In the genomic region with DNA sequence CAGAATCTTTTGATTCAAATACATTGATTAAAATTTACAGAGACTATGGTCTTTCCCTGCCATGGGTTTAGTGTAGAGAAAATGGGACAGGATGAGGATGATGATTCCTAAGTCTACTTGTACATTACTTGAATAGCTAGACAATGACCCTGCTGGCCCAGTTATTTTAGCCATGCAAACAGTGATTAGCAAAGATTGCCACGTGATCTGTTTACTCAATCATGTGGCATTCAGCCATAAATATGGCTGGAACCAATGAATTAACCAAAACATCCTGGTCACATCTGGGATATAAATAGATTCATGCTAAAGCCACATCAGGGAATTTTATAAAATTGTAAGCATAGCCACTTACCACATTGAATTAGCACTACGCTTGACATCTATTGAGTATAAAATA, we compare ENCODE assay signal across 19 cellular contexts.
A peak's percentile ranks its signal among the peaks of the same experiment; 100 is the strongest.
DNase-seq lines count a peak whose midpoint lies in the region; ATAC-seq, FAIRE-seq and TF ChIP-seq lines count a peak whose summit lies in the region.
"Had no signal": no experiment of that assay in that cellular context is flagged by ENCODE, and none has a peak within 500 bp of the region (broad histone marks: within the 10 kb centered on the region; RNA-seq: fewer than 3 reads in every experiment).

No MANE protein-coding gene starts in this region.

- no peak overlapping the region for H3K4me3 ChIP-seq in A549
- H3K4me3 ChIP-seq in GM23248 = 0 out of 2 replicates have a peak overlapping the region, but pooled peaks have one; percentile 17
- H3K4me3 ChIP-seq in astrocyte of the cerebellum (ENCODE audit: low read depth, low read length) = no peak overlapping the region
- H3K4me3 ChIP-seq in right atrium auricular region = no peak overlapping the region
- H3K4me3 ChIP-seq: mucosa of descending colon, thyroid gland had no signal

- H3K9me3 Mint-ChIP-seq in activated CD8-positive, alpha-beta memory T cell treated with anti-CD3 and anti-CD28 coated beads, Interleukin-2, amount 10 ng/mL, durations not matched to agents 7 days and 5 days (ENCODE audit: low read depth) = peaks cover 2% of the 10 kb centered on the region
- H3K9me3 Mint-ChIP-seq: activated T-cell treated with anti-CD3 and anti-CD28 coated beads, Interleukin-2, amount 50 U/mL, for 24 hours had no signal

- H4K20me1 ChIP-seq in GM23248 (ENCODE audit: insufficient read depth) = no peaks in the 10 kb centered on the region

- H3F3A ChIP-seq in GM23248 (ENCODE audit: insufficient read depth) = peaks cover 37% of the 10 kb centered on the region

- no peak for TF ChIP-seq RAD21 in A549 (conservative IDR thresholded peaks at IDR 0.05 in 1 of 2, IDR thresholded peaks at IDR 0.05 in 1 of 2)

- TF ChIP-seq EP300 in A549 (IDR thresholded peaks at IDR 0.05) = no peak

- no peak for TF ChIP-seq POLR2A in A549 (IDR thresholded peaks at IDR 0.05; ENCODE audit: low read length)
- TF ChIP-seq POLR2A in erythroblast (IDR thresholded peaks at IDR 0.05; ENCODE audit: low read length) = no peak

- H3K4me1 Mint-ChIP-seq in activated CD8-positive, alpha-beta memory T cell treated with anti-CD3 and anti-CD28 coated beads, Interleukin-2, amount 10 ng/mL, durations not matched to agents 7 days and 5 days = no peaks in the 10 kb centered on the region
- H3K4me1 Mint-ChIP-seq: B cell had no signal

- POLR2A ChIA-PET in A549 (lab: Yijun Ruan, JAX) = interaction anchor here (2.1 kb wide), 1 partner anchor 23 kb away, joined by 4 read pairs; no protein-coding TSS in a partner anchor

- no peaks in the 10 kb centered on the region for H3K36me3 Mint-ChIP-seq in activated CD8-positive, alpha-beta memory T cell treated with anti-CD3 and anti-CD28 coated beads, Interleukin-2, amount 10 ng/mL, durations not matched to agents 7 days and 5 days

- no peaks in the 10 kb centered on the region for H3K27me3 Mint-ChIP-seq in activated CD8-positive, alpha-beta memory T cell treated with anti-CD3 and anti-CD28 coated beads, Interleukin-2, amount 10 ng/mL, durations not matched to agents 7 days and 5 days
- H3K27me3 Mint-ChIP-seq: activated T-cell treated with anti-CD3 and anti-CD28 coated beads, Interleukin-2, amount 50 U/mL, for 24 hours; progenitor cell of endocrine pancreas had no signal

- H3K4me2 ChIP-seq in A549 (peak overlapping the region; percentile 38; the same call in 2 of the 3 replicates), GM23248 (ENCODE audit: unreplicated experiment) (peak overlapping the region; percentile 51)

- H3K79me2 ChIP-seq in GM23248 (ENCODE audit: insufficient read depth) = peaks cover 67% of the 10 kb centered on the region

- H3K36me3 ChIP-seq in GM23248 (ENCODE audit: low read depth) (no peaks in the 10 kb centered on the region), right atrium auricular region (no peaks in the 10 kb centered on the region)
- H3K36me3 ChIP-seq: thyroid gland had no signal

- no peak for TF ChIP-seq CTCF in A549 (IDR thresholded peaks at IDR 0.05)
- TF ChIP-seq CTCF in astrocyte of the cerebellum (IDR thresholded peaks at IDR 0.05; ENCODE audit: low read depth, low read length, missing control alignments) = no peak
- no peak for TF ChIP-seq CTCF in right atrium auricular region (IDR thresholded peaks at IDR 0.05)

- ATAC-seq in A549 (peak in 1 of 2 experiments; percentile 67; a peak in 3 of 6 replicates), GM19463 (IDR thresholded peaks at IDR 0.05; ENCODE audit: unreplicated experiment) (no peak)
- ATAC-seq in activated CD8-positive, alpha-beta memory T cell treated with anti-CD3 and anti-CD28 coated beads, Interleukin-2, amount 10 ng/mL, durations not matched to agents 7 days and 5 days = no peak
- ATAC-seq: activated naive CD8-positive, alpha-beta T cell treated with anti-CD3 and anti-CD28 coated beads, Interleukin-2, amount 50 U/mL, for 24 hours; mucosa of descending colon had no signal

- in situ Hi-C loops in GM23248 (cut with MboI) = no loop called here
- in situ Hi-C loops in astrocyte of the cerebellum (cut with HindIII; ENCODE audit: low sequenced_read_pairs) = loop anchor here (5.0 kb wide), 1 partner anchor 69 kb away; no protein-coding TSS in a partner anchor

- 0 out of 2 replicates have a peak overlapping the region, but pooled peaks have one; percentile 21 for H3K9ac ChIP-seq in GM23248

- no peaks in the 10 kb centered on the region for H3K9me3 ChIP-seq in A549
- no peaks in the 10 kb centered on the region for H3K9me3 ChIP-seq in GM23248 (ENCODE audit: low read depth)
- no peaks in the 10 kb centered on the region for H3K9me3 ChIP-seq in right atrium auricular region
- H3K9me3 ChIP-seq: mucosa of descending colon, thyroid gland had no signal

- H3K4me3 Mint-ChIP-seq in activated CD8-positive, alpha-beta memory T cell treated with anti-CD3 and anti-CD28 coated beads, Interleukin-2, amount 10 ng/mL, durations not matched to agents 7 days and 5 days = no peak overlapping the region
- H3K4me3 Mint-ChIP-seq: activated naive CD8-positive, alpha-beta T cell treated with anti-CD3 and anti-CD28 coated beads, Interleukin-2, amount 50 U/mL, for 24 hours; activated T-cell treated with anti-CD3 and anti-CD28 coated beads, Interleukin-2, amount 50 U/mL, for 24 hours; B cell had no signal

- CTCF ChIA-PET in A549 (lab: Yijun Ruan, JAX) = no interaction called here
- CTCF ChIA-PET in activated CD8-positive, alpha-beta memory T cell treated with anti-CD3 and anti-CD28 coated beads, Interleukin-2, amount 10 ng/mL, durations not matched to agents 7 days and 5 days (lab: Charles Lee) = no interaction called here

- no peak overlapping the region for H3K27ac Mint-ChIP-seq in activated CD8-positive, alpha-beta memory T cell treated with anti-CD3 and anti-CD28 coated beads, Interleukin-2, amount 10 ng/mL, durations not matched to agents 7 days and 5 days
- H3K27ac Mint-ChIP-seq: activated naive CD8-positive, alpha-beta T cell treated with anti-CD3 and anti-CD28 coated beads, Interleukin-2, amount 50 U/mL, for 24 hours; activated T-cell treated with anti-CD3 and anti-CD28 coated beads, Interleukin-2, amount 50 U/mL, for 24 hours; B cell; progenitor cell of endocrine pancreas had no signal

- FAIRE-seq in A549 (lab: Jason Lieb, UNC) = no peak

- H3K27ac ChIP-seq in A549 (peak overlapping the region in 1 of 2 experiments; percentile 51; a peak in 4 of 6 replicates), GM23248 (peak overlapping the region; percentile 85), right atrium auricular region (peak overlapping the region in 1 of 2 donors; percentile 19)
- H3K27ac ChIP-seq: thyroid gland had no signal

- H3K4me1 ChIP-seq in A549 (peaks cover 17% of the 10 kb centered on the region), GM23248 (ENCODE audit: insufficient read depth) (peaks cover 35% of the 10 kb centered on the region), right atrium auricular region (peaks cover 0 to 59% of the 10 kb centered on the region in 2 donors)

- no peak overlapping the region for H2AFZ ChIP-seq in GM23248

- WGBS in A549 (ENCODE audit: missing lambda C conversion rate) = 40% methylated on average over 2 of the region's 2 CpGs
- WGBS in GM23248 (ENCODE audit: low coverage in 1 of 2, low lambda C conversion rate in 2 of 2, missing lambda C conversion rate in 2 of 2), 2 experiments = 23 to 24% methylated on average over 2 of the region's 2 CpGs

- DNase-seq in A549 (ENCODE audit: low read depth in 1 of 2, low spot score in 1 of 2) (peak in 1 of 2 experiments; percentile 49), GM23248 (peak; percentile 94), astrocyte of the cerebellum (ENCODE audit: low read depth) (peak; percentile 73), foreskin melanocyte (peak; percentile 72), right atrium auricular region (ENCODE audit: low spot score) (no peak), erythroblast (lab: John Stamatoyannopoulos, UW) (no peak)
- no peak for DNase-seq in activated CD8-positive, alpha-beta memory T cell treated with anti-CD3 and anti-CD28 coated beads, Interleukin-2, amount 10 ng/mL, durations not matched to agents 7 days and 5 days
- DNase-seq: activated CD4-positive, alpha-beta T cell treated with anti-CD3 and anti-CD28 coated beads for 48 hours; activated naive CD8-positive, alpha-beta T cell treated with anti-CD3 and anti-CD28 coated beads, Interleukin-2, amount 50 U/mL, for 24 hours; activated T-cell treated with anti-CD3 and anti-CD28 coated beads, Interleukin-2, amount 50 U/mL, for 24 hours; islet precursor cell; mucosa of descending colon; NCI-H1105 treated with DMSO at 0.1 percent for 48 hours; NCI-H510A treated with DMSO at 0.1 percent for 48 hours; T-helper 9 cell; thyroid gland had no signal

- H3K27me3 ChIP-seq in GM23248 (replicated peaks; ENCODE audit: insufficient read depth) (no peaks in the 10 kb centered on the region), right atrium auricular region (no peaks in the 10 kb centered on the region)
- H3K27me3 ChIP-seq: thyroid gland had no signal

- no peaks in the 10 kb centered on the region; the same call in 1 of the 2 replicates for H3K9me2 ChIP-seq in GM23248 (ENCODE audit: insufficient read depth)

TF ChIP-seq in A549, 52 proteins besides CTCF, POLR2A, EP300 and RAD21:
- TF ChIP-seq FOSL2 (IDR thresholded peaks at IDR 0.05) = no peak
- TF ChIP-seq FOSL2 (CRISPR knock-in tag; IDR thresholded peaks at IDR 0.05) = peak; percentile 52
- TF ChIP-seq CEBPB (IDR thresholded peaks at IDR 0.05) = peak in 1 of 2 experiments; percentile 26; a peak in 1 of 4 replicates
- TF ChIP-seq, protein P1, sequence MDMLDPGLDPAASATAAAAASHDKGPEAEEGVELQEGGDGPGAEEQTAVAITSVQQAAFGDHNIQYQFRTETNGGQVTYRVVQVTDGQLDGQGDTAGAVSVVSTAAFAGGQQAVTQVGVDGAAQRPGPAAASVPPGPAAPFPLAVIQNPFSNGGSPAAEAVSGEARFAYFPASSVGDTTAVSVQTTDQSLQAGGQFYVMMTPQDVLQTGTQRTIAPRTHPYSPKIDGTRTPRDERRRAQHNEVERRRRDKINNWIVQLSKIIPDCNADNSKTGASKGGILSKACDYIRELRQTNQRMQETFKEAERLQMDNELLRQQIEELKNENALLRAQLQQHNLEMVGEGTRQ (IDR thresholded peaks at IDR 0.05) = peak; percentile 80
- TF ChIP-seq SMC3 (IDR thresholded peaks at IDR 0.05) = no peak

Comparison
In these comparisons a context has a peak if more than half of its experiments do, and no peak if none do; other contexts are left out.
1. DNase-seq: peak in GM23248 (single experiment), astrocyte of the cerebellum (single experiment) and foreskin melanocyte (single experiment); none in activated CD8-positive, alpha-beta memory T cell treated with anti-CD3 and anti-CD28 coated beads, Interleukin-2, amount 10 ng/mL, durations not matched to agents 7 days and 5 days (single experiment), right atrium auricular region (single experiment) and erythroblast (0 of 2).